Comparison of ENCODE assay signal across 8 cellular contexts in the genomic region with DNA sequence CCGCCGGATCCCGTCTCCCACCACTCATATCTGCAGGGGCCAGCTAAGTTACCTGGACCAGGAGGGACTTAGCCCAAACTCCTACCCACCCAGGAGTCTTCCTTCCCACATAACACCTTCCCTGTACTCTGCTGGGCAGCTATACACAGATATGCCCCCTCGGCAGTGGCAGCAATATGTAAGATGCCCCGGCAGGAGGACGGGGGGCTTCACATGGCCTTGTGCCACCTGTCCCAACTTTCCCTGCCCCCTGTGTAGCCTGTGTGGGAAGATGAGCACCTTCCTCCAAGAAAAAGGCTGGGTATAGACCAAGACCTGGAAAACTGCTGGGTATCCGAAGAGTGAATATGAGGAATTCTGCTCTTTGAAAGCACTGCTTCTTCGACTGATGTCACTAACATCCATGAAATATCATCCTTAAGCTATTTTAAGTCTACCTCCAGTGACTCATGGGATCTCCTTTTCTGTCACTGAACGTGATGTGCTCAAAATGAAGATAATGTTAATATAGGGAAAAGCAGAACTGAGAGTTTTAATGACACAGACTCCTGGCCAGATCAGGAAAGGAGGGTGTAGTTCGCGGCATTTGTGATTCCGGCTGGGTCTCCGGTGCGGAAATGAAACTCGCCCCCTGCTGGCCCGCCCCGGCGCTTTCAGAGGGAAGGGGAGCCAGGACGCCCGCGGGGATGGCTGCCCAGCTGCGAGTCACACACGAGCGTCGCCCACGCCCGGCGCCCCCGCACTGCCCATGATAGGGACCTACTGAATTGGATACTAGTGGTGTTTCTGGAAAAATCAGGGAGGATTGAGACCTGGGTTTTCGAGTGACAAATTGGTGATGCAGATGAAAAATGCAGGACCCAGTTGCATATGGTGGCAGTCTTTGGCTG.
A peak's percentile ranks its signal among the peaks of the same experiment; 100 is the strongest.
DNase-seq lines count a peak whose midpoint lies in the region; ATAC-seq and TF ChIP-seq lines count a peak whose summit lies in the region.

No MANE protein-coding gene starts in this region.

- peak overlapping the region in 7 of 10 donors; percentile 1 to 35 (median 26) for H3K4me3 ChIP-seq in heart right ventricle
- no peak overlapping the region for H3K4me3 ChIP-seq in aorta (ENCODE audit: low read length in 2 of 2)

- ATAC-seq in GM19372 (IDR thresholded peaks at IDR 0.05; ENCODE audit: low read depth, unreplicated experiment) (peak; percentile 51), HG03460 (IDR thresholded peaks at IDR 0.05; ENCODE audit: unreplicated experiment) (peak; percentile 71), SK-N-SH treated with all-trans-retinoic acid at 6 μM for 48 hours (peak; percentile 76), heart right ventricle (peak; percentile 65 to 87 (median 74)), aorta (ENCODE audit: low FRiP score) (peak; percentile 73)

- H3K36me3 ChIP-seq in heart right ventricle = no peaks in the 10 kb centered on the region
- no peaks in the 10 kb centered on the region for H3K36me3 ChIP-seq in aorta (ENCODE audit: control insufficient read depth in 1 of 2, insufficient read depth in 2 of 2, low read length in 1 of 2)

- no peaks in the 10 kb centered on the region for H3K9me3 Mint-ChIP-seq in activated naive CD8-positive, alpha-beta T cell (ENCODE audit: low read depth)

- TF ChIP-seq CTCF in heart right ventricle (IDR thresholded peaks at IDR 0.05) = peak; percentile 12 to 77 (median 67)

- peaks cover 5 to 74% (median 42%) of the 10 kb centered on the region in 7 donors for H3K27me3 ChIP-seq in heart right ventricle
- peaks cover 0 to 3% of the 10 kb centered on the region in 2 donors for H3K27me3 ChIP-seq in aorta (ENCODE audit: control insufficient read depth in 1 of 2, insufficient read depth in 2 of 2, low read length in 1 of 2)

- 20 to 22% methylated on average over 30 of the region's 30 CpGs for WGBS in heart right ventricle, 2 donors
- WGBS in aorta, 2 donors = 17 to 20% methylated on average over 30 of the region's 30 CpGs

- peak overlapping the region; percentile 33 for H3K4me3 Mint-ChIP-seq in activated naive CD8-positive, alpha-beta T cell

- H3K9me3 ChIP-seq in heart right ventricle = no peaks in the 10 kb centered on the region
- H3K9me3 ChIP-seq in aorta (ENCODE audit: control insufficient read depth, low read length) = no peaks in the 10 kb centered on the region

- no peak overlapping the region for H3K27ac Mint-ChIP-seq in activated naive CD8-positive, alpha-beta T cell

- DNase-seq in CD1c-positive myeloid dendritic cell (ENCODE audit: extremely low spot score) = peak; percentile 96
- peak; percentile 49 to 70 for DNase-seq in heart right ventricle
- DNase-seq in putamen (ENCODE audit: low spot score) = peak; percentile 10
- DNase-seq in aorta = peak; percentile 76 to 93

- peaks cover 0 to 20% (median 7%) of the 10 kb centered on the region in 9 donors for H3K4me1 ChIP-seq in heart right ventricle
- no peaks in the 10 kb centered on the region for H3K4me1 ChIP-seq in aorta (ENCODE audit: control insufficient read depth in 1 of 2, insufficient read depth in 2 of 2, low read length in 2 of 2)

- H3K36me3 Mint-ChIP-seq in activated naive CD8-positive, alpha-beta T cell = no peaks in the 10 kb centered on the region

- H3K27ac ChIP-seq in heart right ventricle (no peak overlapping the region), aorta (ENCODE audit: low read depth in 1 of 2, low read length in 2 of 2) (no peak overlapping the region)

- peaks cover 26% of the 10 kb centered on the region for H3K4me1 Mint-ChIP-seq in activated naive CD8-positive, alpha-beta T cell (ENCODE audit: low read depth)

- intact Hi-C loops in heart right ventricle (cut with DNase I) = loop anchor here (2.0 to 10.0 kb wide), 12 partner anchors 57 to 1270 kb away; partner anchors contain the start of genes HOXA9 (in 3 of the 10), CBX3 (in 1 of the 10), HNRNPA2B1 (in 1 of the 10) and HOXA3 (in 1 of the 10)
- intact Hi-C loops in aorta (cut with DNase I) = loop anchor here (5.0 to 10.0 kb wide), 2 partner anchors 777 to 780 kb away; no protein-coding TSS in a partner anchor

- peaks cover 2% of the 10 kb centered on the region for H3K27me3 Mint-ChIP-seq in activated naive CD8-positive, alpha-beta T cell

TF ChIP-seq in SK-N-SH treated with all-trans-retinoic acid at 6 μM for 48 hours, 23 proteins besides CTCF, POLR2A, EP300 and RAD21:
- TF ChIP-seq ZNF70 (CRISPR knock-in tag; IDR thresholded peaks at IDR 0.05) (peak; percentile 38; the same call in 1 of the 2 replicates), RARB (CRISPR knock-in tag; IDR thresholded peaks at IDR 0.05) (no peak)

Comparison
In these comparisons a context has a peak if more than half of its experiments do, and no peak if none do; other contexts are left out.
1. DNase-seq: peak in every context shown above with its lines; median percentile 96 in CD1c-positive myeloid dendritic cell; 84 in aorta; 60 in heart right ventricle; 10 in putamen.
2. H3K4me3 ChIP-seq: peak in heart right ventricle (7 of 10); none in aorta (0 of 2).
3. Peak in every context shown above with its lines, with median percentiles within 50 percentile points of each other: ATAC-seq.